In genomic region chr1:12064073-12064969, GRCh38 we compare ENCODE assay signal across 1 cellular context.
TF ChIP-seq lines count a peak whose summit lies in the region.

No MANE protein-coding gene starts in this region.

TF ChIP-seq in GM12878, 131 proteins besides CTCF, POLR2A, EP300 and RAD21:
- peak; percentile 36; the same call in 1 of the 2 replicates for TF ChIP-seq POLR2AphosphoS5 (IDR thresholded peaks at IDR 0.05; ENCODE audit: low read length)
- TF ChIP-seq GATAD2B (conservative IDR thresholded peaks at IDR 0.05; ENCODE audit: low read depth): no peak; the same call in 1 of the 2 replicates
- TF ChIP-seq WRNIP1 (IDR thresholded peaks at IDR 0.05; ENCODE audit: borderline replicate concordance, low read depth, low read length): no peak
- TF ChIP-seq EED (IDR thresholded peaks at IDR 0.05; ENCODE audit: low read depth): peak; percentile 49
- no peak for TF ChIP-seq SP1 (IDR thresholded peaks at IDR 0.05; ENCODE audit: low read depth, low read length)
- peak; percentile 45; the same call in 1 of the 2 replicates for TF ChIP-seq MXI1 (IDR thresholded peaks at IDR 0.05; ENCODE audit: low read depth, low read length)
- no peak for TF ChIP-seq ZBED1 (IDR thresholded peaks at IDR 0.05; ENCODE audit: borderline replicate concordance)
- TF ChIP-seq, protein P1, sequence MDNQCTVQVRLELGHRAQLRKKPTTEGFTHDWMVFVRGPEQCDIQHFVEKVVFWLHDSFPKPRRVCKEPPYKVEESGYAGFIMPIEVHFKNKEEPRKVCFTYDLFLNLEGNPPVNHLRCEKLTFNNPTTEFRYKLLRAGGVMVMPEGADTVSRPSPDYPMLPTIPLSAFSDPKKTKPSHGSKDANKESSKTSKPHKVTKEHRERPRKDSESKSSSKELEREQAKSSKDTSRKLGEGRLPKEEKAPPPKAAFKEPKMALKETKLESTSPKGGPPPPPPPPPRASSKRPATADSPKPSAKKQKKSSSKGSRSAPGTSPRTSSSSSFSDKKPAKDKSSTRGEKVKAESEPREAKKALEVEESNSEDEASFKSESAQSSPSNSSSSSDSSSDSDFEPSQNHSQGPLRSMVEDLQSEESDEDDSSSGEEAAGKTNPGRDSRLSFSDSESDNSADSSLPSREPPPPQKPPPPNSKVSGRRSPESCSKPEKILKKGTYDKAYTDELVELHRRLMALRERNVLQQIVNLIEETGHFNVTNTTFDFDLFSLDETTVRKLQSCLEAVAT (IDR thresholded peaks at IDR 0.05): 0 out of 2 replicates have a peak, but pooled peaks have one; percentile 72
- TF ChIP-seq ZNF384 (IDR thresholded peaks at IDR 0.05; ENCODE audit: borderline replicate concordance, low read depth, low read length): no peak
- peak; percentile 64 for TF ChIP-seq IKZF1 (conservative IDR thresholded peaks at IDR 0.05)
- no peak for TF ChIP-seq TCF3 (IDR thresholded peaks at IDR 0.05; ENCODE audit: borderline replicate concordance, insufficient read depth, low read depth, low read length)
- no peak for TF ChIP-seq IRF4 (IDR thresholded peaks at IDR 0.05; ENCODE audit: low read depth, low read length)
- TF ChIP-seq, protein P2, sequence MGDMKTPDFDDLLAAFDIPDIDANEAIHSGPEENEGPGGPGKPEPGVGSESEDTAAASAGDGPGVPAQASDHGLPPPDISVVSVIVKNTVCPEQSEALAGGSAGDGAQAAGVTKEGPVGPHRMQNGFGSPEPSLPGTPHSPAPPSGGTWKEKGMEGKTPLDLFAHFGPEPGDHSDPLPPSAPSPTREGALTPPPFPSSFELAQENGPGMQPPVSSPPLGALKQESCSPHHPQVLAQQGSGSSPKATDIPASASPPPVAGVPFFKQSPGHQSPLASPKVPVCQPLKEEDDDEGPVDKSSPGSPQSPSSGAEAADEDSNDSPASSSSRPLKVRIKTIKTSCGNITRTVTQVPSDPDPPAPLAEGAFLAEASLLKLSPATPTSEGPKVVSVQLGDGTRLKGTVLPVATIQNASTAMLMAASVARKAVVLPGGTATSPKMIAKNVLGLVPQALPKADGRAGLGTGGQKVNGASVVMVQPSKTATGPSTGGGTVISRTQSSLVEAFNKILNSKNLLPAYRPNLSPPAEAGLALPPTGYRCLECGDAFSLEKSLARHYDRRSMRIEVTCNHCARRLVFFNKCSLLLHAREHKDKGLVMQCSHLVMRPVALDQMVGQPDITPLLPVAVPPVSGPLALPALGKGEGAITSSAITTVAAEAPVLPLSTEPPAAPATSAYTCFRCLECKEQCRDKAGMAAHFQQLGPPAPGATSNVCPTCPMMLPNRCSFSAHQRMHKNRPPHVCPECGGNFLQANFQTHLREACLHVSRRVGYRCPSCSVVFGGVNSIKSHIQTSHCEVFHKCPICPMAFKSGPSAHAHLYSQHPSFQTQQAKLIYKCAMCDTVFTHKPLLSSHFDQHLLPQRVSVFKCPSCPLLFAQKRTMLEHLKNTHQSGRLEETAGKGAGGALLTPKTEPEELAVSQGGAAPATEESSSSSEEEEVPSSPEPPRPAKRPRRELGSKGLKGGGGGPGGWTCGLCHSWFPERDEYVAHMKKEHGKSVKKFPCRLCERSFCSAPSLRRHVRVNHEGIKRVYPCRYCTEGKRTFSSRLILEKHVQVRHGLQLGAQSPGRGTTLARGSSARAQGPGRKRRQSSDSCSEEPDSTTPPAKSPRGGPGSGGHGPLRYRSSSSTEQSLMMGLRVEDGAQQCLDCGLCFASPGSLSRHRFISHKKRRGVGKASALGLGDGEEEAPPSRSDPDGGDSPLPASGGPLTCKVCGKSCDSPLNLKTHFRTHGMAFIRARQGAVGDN (IDR thresholded peaks at IDR 0.05): peak; percentile 18; the same call in 1 of the 2 replicates
- TF ChIP-seq, protein P3, sequence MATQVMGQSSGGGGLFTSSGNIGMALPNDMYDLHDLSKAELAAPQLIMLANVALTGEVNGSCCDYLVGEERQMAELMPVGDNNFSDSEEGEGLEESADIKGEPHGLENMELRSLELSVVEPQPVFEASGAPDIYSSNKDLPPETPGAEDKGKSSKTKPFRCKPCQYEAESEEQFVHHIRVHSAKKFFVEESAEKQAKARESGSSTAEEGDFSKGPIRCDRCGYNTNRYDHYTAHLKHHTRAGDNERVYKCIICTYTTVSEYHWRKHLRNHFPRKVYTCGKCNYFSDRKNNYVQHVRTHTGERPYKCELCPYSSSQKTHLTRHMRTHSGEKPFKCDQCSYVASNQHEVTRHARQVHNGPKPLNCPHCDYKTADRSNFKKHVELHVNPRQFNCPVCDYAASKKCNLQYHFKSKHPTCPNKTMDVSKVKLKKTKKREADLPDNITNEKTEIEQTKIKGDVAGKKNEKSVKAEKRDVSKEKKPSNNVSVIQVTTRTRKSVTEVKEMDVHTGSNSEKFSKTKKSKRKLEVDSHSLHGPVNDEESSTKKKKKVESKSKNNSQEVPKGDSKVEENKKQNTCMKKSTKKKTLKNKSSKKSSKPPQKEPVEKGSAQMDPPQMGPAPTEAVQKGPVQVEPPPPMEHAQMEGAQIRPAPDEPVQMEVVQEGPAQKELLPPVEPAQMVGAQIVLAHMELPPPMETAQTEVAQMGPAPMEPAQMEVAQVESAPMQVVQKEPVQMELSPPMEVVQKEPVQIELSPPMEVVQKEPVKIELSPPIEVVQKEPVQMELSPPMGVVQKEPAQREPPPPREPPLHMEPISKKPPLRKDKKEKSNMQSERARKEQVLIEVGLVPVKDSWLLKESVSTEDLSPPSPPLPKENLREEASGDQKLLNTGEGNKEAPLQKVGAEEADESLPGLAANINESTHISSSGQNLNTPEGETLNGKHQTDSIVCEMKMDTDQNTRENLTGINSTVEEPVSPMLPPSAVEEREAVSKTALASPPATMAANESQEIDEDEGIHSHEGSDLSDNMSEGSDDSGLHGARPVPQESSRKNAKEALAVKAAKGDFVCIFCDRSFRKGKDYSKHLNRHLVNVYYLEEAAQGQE (IDR thresholded peaks at IDR 0.05; ENCODE audit: low read depth, low read length): no peak
- TF ChIP-seq RBBP5 (conservative IDR thresholded peaks at IDR 0.05): no peak
- TF ChIP-seq, protein P4, sequence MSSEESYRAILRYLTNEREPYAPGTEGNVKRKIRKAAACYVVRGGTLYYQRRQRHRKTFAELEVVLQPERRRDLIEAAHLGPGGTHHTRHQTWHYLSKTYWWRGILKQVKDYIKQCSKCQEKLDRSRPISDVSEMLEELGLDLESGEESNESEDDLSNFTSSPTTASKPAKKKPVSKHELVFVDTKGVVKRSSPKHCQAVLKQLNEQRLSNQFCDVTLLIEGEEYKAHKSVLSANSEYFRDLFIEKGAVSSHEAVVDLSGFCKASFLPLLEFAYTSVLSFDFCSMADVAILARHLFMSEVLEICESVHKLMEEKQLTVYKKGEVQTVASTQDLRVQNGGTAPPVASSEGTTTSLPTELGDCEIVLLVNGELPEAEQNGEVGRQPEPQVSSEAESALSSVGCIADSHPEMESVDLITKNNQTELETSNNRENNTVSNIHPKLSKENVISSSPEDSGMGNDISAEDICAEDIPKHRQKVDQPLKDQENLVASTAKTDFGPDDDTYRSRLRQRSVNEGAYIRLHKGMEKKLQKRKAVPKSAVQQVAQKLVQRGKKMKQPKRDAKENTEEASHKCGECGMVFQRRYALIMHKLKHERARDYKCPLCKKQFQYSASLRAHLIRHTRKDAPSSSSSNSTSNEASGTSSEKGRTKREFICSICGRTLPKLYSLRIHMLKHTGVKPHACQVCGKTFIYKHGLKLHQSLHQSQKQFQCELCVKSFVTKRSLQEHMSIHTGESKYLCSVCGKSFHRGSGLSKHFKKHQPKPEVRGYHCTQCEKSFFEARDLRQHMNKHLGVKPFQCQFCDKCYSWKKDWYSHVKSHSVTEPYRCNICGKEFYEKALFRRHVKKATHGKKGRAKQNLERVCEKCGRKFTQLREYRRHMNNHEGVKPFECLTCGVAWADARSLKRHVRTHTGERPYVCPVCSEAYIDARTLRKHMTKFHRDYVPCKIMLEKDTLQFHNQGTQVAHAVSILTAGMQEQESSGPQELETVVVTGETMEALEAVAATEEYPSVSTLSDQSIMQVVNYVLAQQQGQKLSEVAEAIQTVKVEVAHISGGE (CRISPR knock-in tag; IDR thresholded peaks at IDR 0.05): no peak
- TF ChIP-seq SPI1 (IDR thresholded peaks at IDR 0.05; ENCODE audit: borderline replicate concordance, insufficient read depth, low read depth, low read length): peak; percentile 48; the same call in 1 of the 2 replicates
- TF ChIP-seq RELB (IDR thresholded peaks at IDR 0.05; ENCODE audit: low read depth): peak; percentile 58
- no peak for TF ChIP-seq ASH2L (IDR thresholded peaks at IDR 0.05; ENCODE audit: borderline replicate concordance, low read depth)
- peak in 1 of 2 experiments; percentile 65 for TF ChIP-seq IKZF2 (IDR thresholded peaks at IDR 0.05)
- TF ChIP-seq GABPA (IDR thresholded peaks at IDR 0.05; ENCODE audit: low read depth): no peak
